Comparison of ENCODE assay signal across 13 cellular contexts in the genomic region with DNA sequence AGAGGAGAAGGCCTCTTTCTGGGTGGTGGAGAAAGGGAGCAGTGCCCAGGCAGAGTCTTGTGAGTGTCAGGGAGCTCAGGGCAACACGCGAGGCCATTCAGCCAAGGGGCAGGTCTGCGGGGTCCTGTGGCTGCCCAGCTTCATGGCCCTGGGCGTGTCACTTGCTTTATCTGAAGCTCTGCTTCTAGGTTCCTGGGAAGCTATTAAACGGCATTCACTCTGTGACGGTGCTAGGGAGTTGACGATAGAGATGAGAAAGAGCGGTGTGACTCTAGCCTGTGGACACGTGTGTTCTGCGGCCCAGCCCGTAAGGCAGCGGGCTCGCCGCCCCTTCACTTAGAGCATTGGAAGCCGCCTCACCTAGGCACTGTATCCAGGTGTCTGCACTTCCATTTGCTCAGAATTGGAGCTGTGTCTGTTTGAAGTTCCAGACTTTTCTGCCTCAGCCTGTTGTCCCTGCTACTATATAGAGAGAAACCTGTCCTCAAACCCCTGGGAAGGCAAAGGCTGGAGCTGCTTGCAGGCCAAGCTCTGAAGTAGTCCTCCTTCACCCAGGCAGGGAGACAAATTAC.
"Had no signal": no experiment of that assay in that cellular context is flagged by ENCODE, and none has a peak within 500 bp of the region (broad histone marks: within the 10 kb centered on the region; RNA-seq: fewer than 3 reads in every experiment).

No MANE protein-coding gene starts in this region.

- H3K9me3 ChIP-seq: colonic mucosa, neutrophil, suprapubic skin, upper lobe of left lung had no signal

- H3K4me1 ChIP-seq: colonic mucosa, parathyroid adenoma, suprapubic skin, upper lobe of left lung had no signal

- H3K4me3 ChIP-seq: colonic mucosa, suprapubic skin, upper lobe of left lung had no signal

- H3K27ac ChIP-seq: colonic mucosa, neutrophil, parathyroid adenoma, suprapubic skin, upper lobe of left lung had no signal

- DNase-seq: activated CD4-positive, alpha-beta T cell treated with anti-CD3 and anti-CD28 coated beads, Interleukin-2, amount 50 U/mL, for 1 hour; activated gamma-delta T cell treated with Interleukin-2 at 50 U/mL for 16 hours; activated T-cell treated with anti-CD3 and anti-CD28 coated beads, Interleukin-2, amount 50 U/mL, for 72 hours; central memory CD4-positive, alpha-beta T cell; colonic mucosa; mesenchymal stem cell; stimulated activated CD4-positive, alpha-beta T cell treated with anti-CD3 and anti-CD28 coated beads, Interleukin-2, amount 100 ng/mL, for 24 hours; T1000 had no signal

- ATAC-seq: activated T-cell treated with anti-CD3 and anti-CD28 coated beads, Interleukin-2, amount 50 U/mL, for 72 hours; natural killer cell had no signal

- H3K36me3 ChIP-seq: colonic mucosa had no signal

- H3K27me3 ChIP-seq: colonic mucosa, neutrophil, suprapubic skin, upper lobe of left lung had no signal
